ENCODE assay signal across 1 cellular context in the genomic region with DNA sequence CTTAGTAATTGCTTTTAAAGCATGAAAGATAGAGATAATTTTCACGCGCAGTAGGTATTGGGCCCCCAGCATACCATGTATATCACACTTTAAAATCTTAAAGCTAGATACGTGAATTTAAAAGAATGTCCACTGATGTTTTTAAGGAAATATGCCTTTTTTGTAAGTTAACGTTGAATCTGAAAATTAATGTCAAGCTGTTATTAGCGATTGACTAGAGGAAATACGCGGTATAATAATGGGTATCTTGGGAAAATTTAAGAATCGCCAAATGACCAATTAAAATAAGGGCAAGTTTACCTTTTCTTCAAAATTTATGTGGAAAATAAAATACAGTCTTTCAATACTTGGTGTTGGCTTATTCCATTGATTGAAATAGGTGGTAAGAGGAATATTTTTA.
TF ChIP-seq lines count a peak whose summit lies in the region.

No MANE protein-coding gene starts in this region.

TF ChIP-seq in GM23338, 12 proteins besides CTCF, POLR2A, EP300 and RAD21 (continued from another document):
- TF ChIP-seq, protein P1, sequence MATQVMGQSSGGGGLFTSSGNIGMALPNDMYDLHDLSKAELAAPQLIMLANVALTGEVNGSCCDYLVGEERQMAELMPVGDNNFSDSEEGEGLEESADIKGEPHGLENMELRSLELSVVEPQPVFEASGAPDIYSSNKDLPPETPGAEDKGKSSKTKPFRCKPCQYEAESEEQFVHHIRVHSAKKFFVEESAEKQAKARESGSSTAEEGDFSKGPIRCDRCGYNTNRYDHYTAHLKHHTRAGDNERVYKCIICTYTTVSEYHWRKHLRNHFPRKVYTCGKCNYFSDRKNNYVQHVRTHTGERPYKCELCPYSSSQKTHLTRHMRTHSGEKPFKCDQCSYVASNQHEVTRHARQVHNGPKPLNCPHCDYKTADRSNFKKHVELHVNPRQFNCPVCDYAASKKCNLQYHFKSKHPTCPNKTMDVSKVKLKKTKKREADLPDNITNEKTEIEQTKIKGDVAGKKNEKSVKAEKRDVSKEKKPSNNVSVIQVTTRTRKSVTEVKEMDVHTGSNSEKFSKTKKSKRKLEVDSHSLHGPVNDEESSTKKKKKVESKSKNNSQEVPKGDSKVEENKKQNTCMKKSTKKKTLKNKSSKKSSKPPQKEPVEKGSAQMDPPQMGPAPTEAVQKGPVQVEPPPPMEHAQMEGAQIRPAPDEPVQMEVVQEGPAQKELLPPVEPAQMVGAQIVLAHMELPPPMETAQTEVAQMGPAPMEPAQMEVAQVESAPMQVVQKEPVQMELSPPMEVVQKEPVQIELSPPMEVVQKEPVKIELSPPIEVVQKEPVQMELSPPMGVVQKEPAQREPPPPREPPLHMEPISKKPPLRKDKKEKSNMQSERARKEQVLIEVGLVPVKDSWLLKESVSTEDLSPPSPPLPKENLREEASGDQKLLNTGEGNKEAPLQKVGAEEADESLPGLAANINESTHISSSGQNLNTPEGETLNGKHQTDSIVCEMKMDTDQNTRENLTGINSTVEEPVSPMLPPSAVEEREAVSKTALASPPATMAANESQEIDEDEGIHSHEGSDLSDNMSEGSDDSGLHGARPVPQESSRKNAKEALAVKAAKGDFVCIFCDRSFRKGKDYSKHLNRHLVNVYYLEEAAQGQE (IDR thresholded peaks at IDR 0.05; ENCODE audit: unreplicated experiment): no peak
- TF ChIP-seq ZNF114 (CRISPR knock-in tag; IDR thresholded peaks at IDR 0.05) (no peak), EZH2 (IDR thresholded peaks at IDR 0.05; ENCODE audit: low read depth, unreplicated experiment) (no peak)
- TF ChIP-seq, protein P2, sequence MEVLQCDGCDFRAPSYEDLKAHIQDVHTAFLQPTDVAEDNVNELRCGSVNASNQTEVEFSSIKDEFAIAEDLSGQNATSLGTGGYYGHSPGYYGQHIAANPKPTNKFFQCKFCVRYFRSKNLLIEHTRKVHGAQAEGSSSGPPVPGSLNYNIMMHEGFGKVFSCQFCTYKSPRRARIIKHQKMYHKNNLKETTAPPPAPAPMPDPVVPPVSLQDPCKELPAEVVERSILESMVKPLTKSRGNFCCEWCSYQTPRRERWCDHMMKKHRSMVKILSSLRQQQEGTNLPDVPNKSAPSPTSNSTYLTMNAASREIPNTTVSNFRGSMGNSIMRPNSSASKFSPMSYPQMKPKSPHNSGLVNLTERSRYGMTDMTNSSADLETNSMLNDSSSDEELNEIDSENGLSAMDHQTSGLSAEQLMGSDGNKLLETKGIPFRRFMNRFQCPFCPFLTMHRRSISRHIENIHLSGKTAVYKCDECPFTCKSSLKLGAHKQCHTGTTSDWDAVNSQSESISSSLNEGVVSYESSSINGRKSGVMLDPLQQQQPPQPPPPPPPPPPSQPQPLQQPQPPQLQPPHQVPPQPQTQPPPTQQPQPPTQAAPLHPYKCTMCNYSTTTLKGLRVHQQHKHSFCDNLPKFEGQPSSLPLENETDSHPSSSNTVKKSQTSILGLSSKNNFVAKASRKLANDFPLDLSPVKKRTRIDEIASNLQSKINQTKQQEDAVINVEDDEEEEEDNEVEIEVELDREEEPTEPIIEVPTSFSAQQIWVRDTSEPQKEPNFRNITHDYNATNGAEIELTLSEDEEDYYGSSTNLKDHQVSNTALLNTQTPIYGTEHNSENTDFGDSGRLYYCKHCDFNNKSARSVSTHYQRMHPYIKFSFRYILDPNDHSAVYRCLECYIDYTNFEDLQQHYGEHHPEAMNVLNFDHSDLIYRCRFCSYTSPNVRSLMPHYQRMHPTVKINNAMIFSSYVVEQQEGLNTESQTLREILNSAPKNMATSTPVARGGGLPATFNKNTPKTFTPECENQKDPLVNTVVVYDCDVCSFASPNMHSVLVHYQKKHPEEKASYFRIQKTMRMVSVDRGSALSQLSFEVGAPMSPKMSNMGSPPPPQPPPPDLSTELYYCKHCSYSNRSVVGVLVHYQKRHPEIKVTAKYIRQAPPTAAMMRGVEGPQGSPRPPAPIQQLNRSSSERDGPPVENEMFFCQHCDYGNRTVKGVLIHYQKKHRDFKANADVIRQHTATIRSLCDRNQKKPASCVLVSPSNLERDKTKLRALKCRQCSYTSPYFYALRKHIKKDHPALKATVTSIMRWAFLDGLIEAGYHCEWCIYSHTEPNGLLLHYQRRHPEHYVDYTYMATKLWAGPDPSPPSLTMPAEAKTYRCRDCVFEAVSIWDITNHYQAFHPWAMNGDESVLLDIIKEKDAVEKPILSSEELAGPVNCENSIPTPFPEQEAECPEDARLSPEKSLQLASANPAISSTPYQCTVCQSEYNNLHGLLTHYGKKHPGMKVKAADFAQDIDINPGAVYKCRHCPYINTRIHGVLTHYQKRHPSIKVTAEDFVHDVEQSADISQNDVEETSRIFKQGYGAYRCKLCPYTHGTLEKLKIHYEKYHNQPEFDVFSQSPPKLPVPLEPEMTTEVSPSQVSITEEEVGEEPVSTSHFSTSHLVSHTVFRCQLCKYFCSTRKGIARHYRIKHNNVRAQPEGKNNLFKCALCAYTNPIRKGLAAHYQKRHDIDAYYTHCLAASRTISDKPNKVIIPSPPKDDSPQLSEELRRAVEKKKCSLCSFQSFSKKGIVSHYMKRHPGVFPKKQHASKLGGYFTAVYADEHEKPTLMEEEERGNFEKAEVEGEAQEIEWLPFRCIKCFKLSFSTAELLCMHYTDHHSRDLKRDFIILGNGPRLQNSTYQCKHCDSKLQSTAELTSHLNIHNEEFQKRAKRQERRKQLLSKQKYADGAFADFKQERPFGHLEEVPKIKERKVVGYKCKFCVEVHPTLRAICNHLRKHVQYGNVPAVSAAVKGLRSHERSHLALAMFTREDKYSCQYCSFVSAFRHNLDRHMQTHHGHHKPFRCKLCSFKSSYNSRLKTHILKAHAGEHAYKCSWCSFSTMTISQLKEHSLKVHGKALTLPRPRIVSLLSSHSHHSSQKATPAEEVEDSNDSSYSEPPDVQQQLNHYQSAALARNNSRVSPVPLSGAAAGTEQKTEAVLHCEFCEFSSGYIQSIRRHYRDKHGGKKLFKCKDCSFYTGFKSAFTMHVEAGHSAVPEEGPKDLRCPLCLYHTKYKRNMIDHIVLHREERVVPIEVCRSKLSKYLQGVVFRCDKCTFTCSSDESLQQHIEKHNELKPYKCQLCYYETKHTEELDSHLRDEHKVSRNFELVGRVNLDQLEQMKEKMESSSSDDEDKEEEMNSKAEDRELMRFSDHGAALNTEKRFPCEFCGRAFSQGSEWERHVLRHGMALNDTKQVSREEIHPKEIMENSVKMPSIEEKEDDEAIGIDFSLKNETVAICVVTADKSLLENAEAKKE (CRISPR knock-in tag; IDR thresholded peaks at IDR 0.05): no peak
